Comparison of ENCODE assay signal across 1 cellular context in the genomic region with DNA sequence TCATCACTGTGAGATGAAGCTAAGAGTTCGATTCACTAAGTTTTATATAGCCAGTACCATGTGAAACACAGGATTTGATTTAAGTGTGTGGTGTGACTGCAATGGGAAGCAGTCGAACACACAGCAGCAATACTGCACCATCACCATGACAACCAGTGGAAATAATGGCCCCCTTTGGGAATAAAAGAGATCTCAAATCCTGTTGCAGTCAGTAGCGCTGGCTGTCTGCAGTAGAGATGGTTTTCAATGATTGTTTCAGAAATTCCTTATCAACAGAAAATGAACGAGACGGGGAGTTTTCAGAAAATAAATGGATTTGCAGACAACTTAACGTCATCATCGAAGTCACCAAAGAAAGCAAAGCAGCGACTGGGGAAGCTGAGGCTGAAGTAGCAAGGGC.
TF ChIP-seq lines count a peak whose summit lies in the region.

No MANE protein-coding gene starts in this region.

TF ChIP-seq in SK-N-SH, 30 proteins besides CTCF, POLR2A, EP300 and RAD21 (continued from another document):
- TF ChIP-seq, protein P1, sequence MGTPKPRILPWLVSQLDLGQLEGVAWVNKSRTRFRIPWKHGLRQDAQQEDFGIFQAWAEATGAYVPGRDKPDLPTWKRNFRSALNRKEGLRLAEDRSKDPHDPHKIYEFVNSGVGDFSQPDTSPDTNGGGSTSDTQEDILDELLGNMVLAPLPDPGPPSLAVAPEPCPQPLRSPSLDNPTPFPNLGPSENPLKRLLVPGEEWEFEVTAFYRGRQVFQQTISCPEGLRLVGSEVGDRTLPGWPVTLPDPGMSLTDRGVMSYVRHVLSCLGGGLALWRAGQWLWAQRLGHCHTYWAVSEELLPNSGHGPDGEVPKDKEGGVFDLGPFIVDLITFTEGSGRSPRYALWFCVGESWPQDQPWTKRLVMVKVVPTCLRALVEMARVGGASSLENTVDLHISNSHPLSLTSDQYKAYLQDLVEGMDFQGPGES (IDR thresholded peaks at IDR 0.05; ENCODE audit: low read depth, low read length) = no peak
- no peak for TF ChIP-seq NFIC (IDR thresholded peaks at IDR 0.05; ENCODE audit: borderline replicate concordance)
